ENCODE assay signal across 17 cellular contexts in genomic region chr12:19390208-19390607, GRCh38.
"Had no signal": no experiment of that assay in that cellular context is flagged by ENCODE, and none has a peak within 500 bp of the region (broad histone marks: within the 10 kb centered on the region; RNA-seq: fewer than 3 reads in every experiment).

No MANE protein-coding gene starts in this region.

- H3K36me3 ChIP-seq: brain microvascular endothelial cell, esophagus squamous epithelium, stomach, thoracic aorta had no signal

- H3K27ac ChIP-seq: brain microvascular endothelial cell, dorsolateral prefrontal cortex, stomach, thoracic aorta had no signal

- H3K9me3 Mint-ChIP-seq: activated naive CD4-positive, alpha-beta T cell treated with anti-CD3 and anti-CD28 coated beads, Interleukin-2, amount 50 U/mL, for 24 hours; activated T-cell treated with anti-CD3 and anti-CD28 coated beads, Interleukin-2, amount 50 U/mL, for 24 hours; naive thymus-derived CD8-positive, alpha-beta T cell had no signal

- H3K9me3 ChIP-seq: esophagus squamous epithelium, stomach, thoracic aorta had no signal

- H3K4me1 Mint-ChIP-seq: activated naive CD4-positive, alpha-beta T cell treated with anti-CD3 and anti-CD28 coated beads, Interleukin-2, amount 50 U/mL, for 24 hours had no signal

- H3K4me3 ChIP-seq: dorsolateral prefrontal cortex, esophagus squamous epithelium, lung, stomach, thoracic aorta had no signal

- H3K4me3 Mint-ChIP-seq: activated naive CD4-positive, alpha-beta T cell treated with anti-CD3 and anti-CD28 coated beads, Interleukin-2, amount 50 U/mL, for 24 hours; activated T-cell treated with anti-CD3 and anti-CD28 coated beads, Interleukin-2, amount 50 U/mL, for 24 hours; naive thymus-derived CD8-positive, alpha-beta T cell had no signal

- H3K27me3 ChIP-seq: brain microvascular endothelial cell, dorsolateral prefrontal cortex, esophagus squamous epithelium, stomach had no signal

- DNase-seq: activated CD4-positive, alpha-beta T cell treated with anti-CD3 and anti-CD28 coated beads, Interleukin-2, amount 50 U/mL, for 4 hours; activated effector memory CD4-positive, alpha-beta T cell treated with Interleukin-2 at 50 U/mL for 16 hours; activated T-cell treated with anti-CD3 and anti-CD28 coated beads, Interleukin-2, amount 50 U/mL, for 24 hours; amniotic stem cell; brain microvascular endothelial cell; dorsolateral prefrontal cortex; esophagus squamous epithelium; left colon; naive thymus-derived CD8-positive, alpha-beta T cell; occipital lobe; stimulated activated CD4-positive, alpha-beta T cell treated with anti-CD3 and anti-CD28 coated beads, Interleukin-15, amount 100 ng/mL, for 24 hours; stimulated activated CD4-positive, alpha-beta T cell treated with anti-CD3 and anti-CD28 coated beads, Interleukin-4, amount 100 ng/mL, for 4 hours; stomach; T-helper 2 cell had no signal

- ATAC-seq: left colon; naive thymus-derived CD8-positive, alpha-beta T cell had no signal

- H3K27ac Mint-ChIP-seq: activated naive CD4-positive, alpha-beta T cell treated with anti-CD3 and anti-CD28 coated beads, Interleukin-2, amount 50 U/mL, for 24 hours; activated T-cell treated with anti-CD3 and anti-CD28 coated beads, Interleukin-2, amount 50 U/mL, for 24 hours; naive thymus-derived CD8-positive, alpha-beta T cell had no signal

- H3K27me3 Mint-ChIP-seq: activated naive CD4-positive, alpha-beta T cell treated with anti-CD3 and anti-CD28 coated beads, Interleukin-2, amount 50 U/mL, for 24 hours; activated T-cell treated with anti-CD3 and anti-CD28 coated beads, Interleukin-2, amount 50 U/mL, for 24 hours; naive thymus-derived CD8-positive, alpha-beta T cell had no signal

- H3K36me3 Mint-ChIP-seq: activated naive CD4-positive, alpha-beta T cell treated with anti-CD3 and anti-CD28 coated beads, Interleukin-2, amount 50 U/mL, for 24 hours; naive thymus-derived CD8-positive, alpha-beta T cell had no signal
